Comparison of ENCODE assay signal across 8 cellular contexts in the genomic region with DNA sequence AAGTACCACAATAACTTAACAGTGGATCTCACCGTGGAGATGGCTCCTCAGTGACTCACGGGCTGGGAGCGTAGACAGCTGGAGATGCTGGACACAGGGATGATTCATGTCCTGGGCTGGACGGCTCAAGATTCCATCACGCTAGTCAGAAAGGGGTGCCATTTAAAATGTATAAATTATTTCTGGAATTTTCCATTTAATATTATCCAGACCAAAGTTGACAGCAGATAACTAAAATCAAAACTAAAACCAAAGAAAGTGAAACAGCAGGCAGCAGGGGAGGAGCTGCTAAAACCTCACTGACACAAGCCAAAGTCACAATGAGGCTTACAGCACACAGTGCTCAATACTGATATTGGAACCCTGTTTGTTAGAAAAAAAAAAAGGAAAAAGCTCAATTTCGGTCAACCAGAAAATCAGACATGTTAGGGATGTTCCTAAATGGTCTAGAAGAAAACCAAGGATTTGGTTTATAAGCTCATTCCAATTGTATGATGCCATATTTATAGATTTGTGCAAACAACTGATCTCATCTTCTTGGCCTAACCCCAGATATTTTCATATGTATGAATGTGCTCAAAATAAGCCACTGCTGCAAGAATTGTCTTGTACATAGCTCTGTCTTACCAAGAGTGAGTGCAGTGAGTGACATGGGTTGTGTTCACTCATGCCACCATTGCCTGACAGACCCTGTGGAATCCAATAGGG.
DNase-seq lines count a peak whose midpoint lies in the region; ATAC-seq and TF ChIP-seq lines count a peak whose summit lies in the region.

No MANE protein-coding gene starts in this region.

- H3K4me3 ChIP-seq in AG10803 (ENCODE audit: low read length) (peak overlapping the region; percentile 34), suprapubic skin (no peak overlapping the region)

- peaks cover 30% of the 10 kb centered on the region for H3K27me3 Mint-ChIP-seq in activated T-cell treated with anti-CD3 and anti-CD28 coated beads, Interleukin-2, amount 50 U/mL, for 72 hours (ENCODE audit: low read depth)

- peak; percentile 93 for DNase-seq in AG10803 (ENCODE audit: low read depth)
- peak; percentile 8 to 15 for DNase-seq in activated T-cell treated with anti-CD3 and anti-CD28 coated beads, Interleukin-2, amount 50 U/mL, for 72 hours
- peak; percentile 78 for DNase-seq in hepatic stellate cell (ENCODE audit: low spot score)
- DNase-seq in suprapubic skin (ENCODE audit: low spot score in 2 of 2), result peak in 1 of 2 donors; percentile 71
- no peak for DNase-seq in T-helper 9 cell
- DNase-seq in NCI-H345 treated with DMSO at 0.1 percent for 48 hours (lab: John Stamatoyannopoulos, UW; ENCODE audit: unreplicated experiment), result no peak

- peak overlapping the region; percentile 36 to 73 for H3K4me3 Mint-ChIP-seq in activated T-cell treated with anti-CD3 and anti-CD28 coated beads, Interleukin-2, amount 50 U/mL, for 72 hours

- no peak for TF ChIP-seq EP300 in suprapubic skin (IDR thresholded peaks at IDR 0.05)

- peak; percentile 78 for ATAC-seq in GM19043 (IDR thresholded peaks at IDR 0.05; ENCODE audit: low read depth, unreplicated experiment)
- ATAC-seq in HG03135 (IDR thresholded peaks at IDR 0.05; ENCODE audit: unreplicated experiment), result peak; percentile 85
- ATAC-seq in activated T-cell treated with anti-CD3 and anti-CD28 coated beads, Interleukin-2, amount 50 U/mL, for 72 hours (replicated peaks in 1 of 2), result peak; percentile 80 to 81

- H3K27me3 ChIP-seq in suprapubic skin, result no peaks in the 10 kb centered on the region

- H3K27ac Mint-ChIP-seq in activated T-cell treated with anti-CD3 and anti-CD28 coated beads, Interleukin-2, amount 50 U/mL, for 72 hours, result no peak overlapping the region

- H3K9me3 Mint-ChIP-seq in activated T-cell treated with anti-CD3 and anti-CD28 coated beads, Interleukin-2, amount 50 U/mL, for 72 hours, result no peaks in the 10 kb centered on the region

- TF ChIP-seq CTCF in AG10803 (conservative IDR thresholded peaks at IDR 0.05; ENCODE audit: low read length) (no peak), suprapubic skin (IDR thresholded peaks at IDR 0.05) (no peak)

- WGBS in suprapubic skin, result 35% methylated on average over 6 of the region's 6 CpGs

- peaks cover 24% of the 10 kb centered on the region for H3K4me1 Mint-ChIP-seq in activated T-cell treated with anti-CD3 and anti-CD28 coated beads, Interleukin-2, amount 50 U/mL, for 72 hours (ENCODE audit: low read depth)

- no peaks in the 10 kb centered on the region for H3K36me3 Mint-ChIP-seq in activated T-cell treated with anti-CD3 and anti-CD28 coated beads, Interleukin-2, amount 50 U/mL, for 72 hours (ENCODE audit: insufficient read depth in 2 of 2)

- H3K9me3 ChIP-seq in suprapubic skin, result no peaks in the 10 kb centered on the region

- peaks cover 26% of the 10 kb centered on the region for H3K4me1 ChIP-seq in suprapubic skin

- peak overlapping the region; percentile 34 for H3K27ac ChIP-seq in suprapubic skin

- TF ChIP-seq POLR2A in suprapubic skin (IDR thresholded peaks at IDR 0.05), result no peak

- H3K36me3 ChIP-seq in suprapubic skin, result no peaks in the 10 kb centered on the region

Comparison
In these comparisons a context has a peak if more than half of its experiments do, and no peak if none do; other contexts are left out.
1. DNase-seq: peak in AG10803 (single experiment), activated T-cell treated with anti-CD3 and anti-CD28 coated beads, Interleukin-2, amount 50 U/mL, for 72 hours (2 of 2) and hepatic stellate cell (single experiment); none in T-helper 9 cell (single experiment) and NCI-H345 treated with DMSO at 0.1 percent for 48 hours (single experiment).
2. Peak in every context shown above with its lines, with median percentiles within 50 percentile points of each other: ATAC-seq.